9 cellular contexts compared by ENCODE assay signal in genomic region chr7:191105-192034, GRCh38. TPM values are rescaled to one million over a fixed set of nuclear protein-coding genes. Genes with fewer than 3 reads are reported as not detected.
DNase-seq lines count a peak whose midpoint lies in the region; ATAC-seq and TF ChIP-seq lines count a peak whose summit lies in the region.
"Had no signal": no experiment of that assay in that cellular context is flagged by ENCODE, and none has a peak within 500 bp of the region (broad histone marks: within the 10 kb centered on the region; RNA-seq: fewer than 3 reads in every experiment).

No MANE protein-coding gene starts in this region.

- H3K79me2 ChIP-seq in mammary epithelial cell (ENCODE audit: insufficient read depth, low read length): peaks cover 36% of the 10 kb centered on the region

- H3K36me3 ChIP-seq in mammary epithelial cell (ENCODE audit: insufficient read depth, low read length): peaks cover 8% of the 10 kb centered on the region

- H3K9me3 Mint-ChIP-seq in stimulated activated effector memory CD8-positive, alpha-beta T cell treated with anti-CD3 and anti-CD28 coated beads, Interleukin-12 subunit alpha, Interleukin-12 subunit beta, amount 100 ng/mL, for 72 hours: no peaks in the 10 kb centered on the region

- peak overlapping the region; percentile 91 for H3K4me2 ChIP-seq in mammary epithelial cell (ENCODE audit: insufficient read depth, low read depth, low read length)

- BruUV-seq in mammary epithelial cell (replicated peaks; lab: Mats Ljungman, UMichigan): no TSS peak

- H3K4me1 ChIP-seq in mammary epithelial cell (ENCODE audit: insufficient read depth, low read length): peaks cover 27% of the 10 kb centered on the region

- H3K9ac ChIP-seq in mammary epithelial cell (ENCODE audit: insufficient read depth, low read length): no peak overlapping the region

- TF ChIP-seq CTCF in mammary epithelial cell (conservative IDR thresholded peaks at IDR 0.05 in 1 of 2, IDR thresholded peaks at IDR 0.05 in 1 of 2; ENCODE audit: extremely low read depth in 1 of 2, insufficient read depth in 1 of 2, low read depth in 1 of 2, low read length in 2 of 2): no peak

- no peak overlapping the region for H3K27ac Mint-ChIP-seq in stimulated activated effector memory CD8-positive, alpha-beta T cell treated with anti-CD3 and anti-CD28 coated beads, Interleukin-12 subunit alpha, Interleukin-12 subunit beta, amount 100 ng/mL, for 72 hours

- H3K4me3 ChIP-seq in mammary epithelial cell (replicated peaks in 1 of 3; ENCODE audit: insufficient read depth in 1 of 3, low read depth in 2 of 3, low read length in 3 of 3): peak overlapping the region in 2 of 3 experiments; percentile 54 to 66

- dilution Hi-C loops in mammary epithelial cell (cut with HindIII; ENCODE audit: low sequenced_read_pairs): no loop called here

- 15% methylated on average over 15 of the region's 40 CpGs for WGBS in mammary epithelial cell (ENCODE audit: low coverage, missing lambda C conversion rate)

- H4K20me1 ChIP-seq in mammary epithelial cell (ENCODE audit: insufficient read depth, low read length): no peaks in the 10 kb centered on the region

- H2AFZ ChIP-seq in mammary epithelial cell (ENCODE audit: low read depth, low read length): peak overlapping the region; percentile 80

- peaks cover 6% of the 10 kb centered on the region for H3K4me1 Mint-ChIP-seq in stimulated activated effector memory CD8-positive, alpha-beta T cell treated with anti-CD3 and anti-CD28 coated beads, Interleukin-12 subunit alpha, Interleukin-12 subunit beta, amount 100 ng/mL, for 72 hours

- H3K27me3 ChIP-seq in mammary epithelial cell (ENCODE audit: insufficient read depth, low read length): no peaks in the 10 kb centered on the region

- H3K9me3 ChIP-seq in mammary epithelial cell (replicated peaks; ENCODE audit: insufficient read depth, low read length): no peaks in the 10 kb centered on the region

- CTCF ChIA-PET in mammary epithelial cell (lab: Charles Lee; ENCODE audit: low non-redundant PET): interaction anchor here (0.6 kb wide), 1 partner anchor 532 kb away, joined by 4 read pairs; no protein-coding TSS in a partner anchor

- peak; percentile 24 for DNase-seq in GF-D8 (lab: John Stamatoyannopoulos, UW)
- DNase-seq in NCI-H2171 (lab: John Stamatoyannopoulos, UW): peak; percentile 71
- peak; percentile 75 for DNase-seq in mammary epithelial cell
- peak; percentile 87 for DNase-seq in iris pigment epithelial cell (ENCODE audit: low read depth)
- DNase-seq in stimulated activated effector memory CD8-positive, alpha-beta T cell treated with anti-CD3 and anti-CD28 coated beads, Interleukin-12 subunit alpha, Interleukin-12 subunit beta, amount 100 ng/mL, for 72 hours (ENCODE audit: low spot score in 2 of 2): no peak
- DNase-seq in GM19238 (ENCODE audit: insufficient read length, low spot score): no peak

- in situ Hi-C loops in mammary epithelial cell (cut with MboI; ENCODE audit: low sequenced_read_pairs in 2 of 2): no loop called here

- intact Hi-C loops in mammary epithelial cell (cut with micrococcal nuclease): loop anchor here (2.0 kb wide), 1 partner anchor 43 kb away; no protein-coding TSS in a partner anchor

- ATAC-seq in stimulated activated effector memory CD8-positive, alpha-beta T cell treated with anti-CD3 and anti-CD28 coated beads, Interleukin-12 subunit alpha, Interleukin-12 subunit beta, amount 100 ng/mL, for 72 hours: no peak
- no peak for ATAC-seq in GM18519 (IDR thresholded peaks at IDR 0.05; ENCODE audit: low FRiP score, unreplicated experiment)
- no peak for ATAC-seq in HG02970 (IDR thresholded peaks at IDR 0.05; ENCODE audit: low FRiP score, unreplicated experiment)

- H3K27ac ChIP-seq in mammary epithelial cell (ENCODE audit: insufficient read depth, low read depth, low read length): no peak overlapping the region

- no peaks in the 10 kb centered on the region for H3K36me3 Mint-ChIP-seq in stimulated activated effector memory CD8-positive, alpha-beta T cell treated with anti-CD3 and anti-CD28 coated beads, Interleukin-12 subunit alpha, Interleukin-12 subunit beta, amount 100 ng/mL, for 72 hours

- peak overlapping the region; percentile 57 for H3K4me3 Mint-ChIP-seq in stimulated activated effector memory CD8-positive, alpha-beta T cell treated with anti-CD3 and anti-CD28 coated beads, Interleukin-12 subunit alpha, Interleukin-12 subunit beta, amount 100 ng/mL, for 72 hours

RNA-seq across cellular contexts. Expression of gene FAM20C, which starts 1.0 kb away (rescaled TPM):
- total RNA-seq in mammary epithelial cell: 10 to 100 TPM; 37.0 to 48.5 TPM
- polyA plus RNA-seq in mammary epithelial cell: 30.6 TPM
- polyA minus RNA-seq in mammary epithelial cell: 6.7 TPM
- total RNA-seq: T-helper 1 cell treated with Interleukin-12 subunit alpha and Interleukin-12 subunit beta and Interleukin-4 antibody, amounts not matched to agents 30 ng/mL and 1 ng/mL, for 36 hours had no signal

Comparison
In these comparisons a context has a peak if more than half of its experiments do, and no peak if none do; other contexts are left out.
1. DNase-seq: peak in GF-D8 (single experiment), NCI-H2171 (single experiment), mammary epithelial cell (single experiment) and iris pigment epithelial cell (single experiment); none in stimulated activated effector memory CD8-positive, alpha-beta T cell treated with anti-CD3 and anti-CD28 coated beads, Interleukin-12 subunit alpha, Interleukin-12 subunit beta, amount 100 ng/mL, for 72 hours (0 of 2) and GM19238 (single experiment).